ENCODE assay signal across 7 cellular contexts in genomic region chr12:34123092-34123491, GRCh38.
DNase-seq lines count a peak whose midpoint lies in the region; ATAC-seq and TF ChIP-seq lines count a peak whose summit lies in the region.
"Not testable (repeated sequence)": the region's sequence is repeated elsewhere in the genome, so short reads cannot be mapped to it uniquely, and the experiment has no call there.

No MANE protein-coding gene starts in this region.

- H4K20me1 ChIP-seq in SU-DHL-6 (ENCODE audit: low read depth, low read length) = not testable (repeated sequence)

- not testable (repeated sequence) for H3K27me3 Mint-ChIP-seq in osteocyte (ENCODE audit: unreplicated experiment)

- H3K9me2 ChIP-seq in SU-DHL-6 (replicated peaks; ENCODE audit: insufficient read depth, low read length) = not testable (repeated sequence)

- H3K4me1 Mint-ChIP-seq in osteocyte (ENCODE audit: unreplicated experiment) = not testable (repeated sequence)

- not testable (repeated sequence) for H3K27ac ChIP-seq in SU-DHL-6 (ENCODE audit: low read depth, low read length); adrenal gland

- not testable (repeated sequence) for H3K36me3 Mint-ChIP-seq in osteocyte (ENCODE audit: unreplicated experiment)

- H3K27ac Mint-ChIP-seq in osteocyte (ENCODE audit: unreplicated experiment) = not testable (repeated sequence)

- H3K4me2 ChIP-seq in SU-DHL-6 (ENCODE audit: low read depth, low read length, poor library complexity, severe bottlenecking) = not testable (repeated sequence)

- H3F3A ChIP-seq in SU-DHL-6 (ENCODE audit: insufficient read depth) = not testable (repeated sequence)

- H3K9me3 Mint-ChIP-seq in osteocyte (ENCODE audit: unreplicated experiment) = not testable (repeated sequence)

- TF ChIP-seq POLR2A in adrenal gland (IDR thresholded peaks at IDR 0.05) = not testable (repeated sequence)

- ATAC-seq in HG02678 (IDR thresholded peaks at IDR 0.05; ENCODE audit: unreplicated experiment) = peak; percentile 66

- H2AFZ ChIP-seq in SU-DHL-6 (ENCODE audit: low read depth, low read length, severe bottlenecking) = not testable (repeated sequence)

- H3K4me1 ChIP-seq in adrenal gland (replicated peaks in 1 of 2) = not testable (repeated sequence)

- 5 to 7% (median 6%) methylated on average over 6 of the region's 6 CpGs for WGBS in adrenal gland, 4 donors

- not testable (repeated sequence) for H3K9me3 ChIP-seq in SU-DHL-6 (ENCODE audit: insufficient read depth, low read length); adrenal gland (replicated peaks in 1 of 3)

- H3K4me3 ChIP-seq in SU-DHL-6 (ENCODE audit: insufficient read depth, low read length, poor library complexity, severe bottlenecking); adrenal gland: not testable (repeated sequence)

- TF ChIP-seq CTCF in GM10266 (IDR thresholded peaks at IDR 0.05; ENCODE audit: control insufficient read depth, insufficient read depth, low read depth, missing control alignments) = peak; percentile 83
- peak; percentile 77 for TF ChIP-seq CTCF in SU-DHL-6 (IDR thresholded peaks at IDR 0.05; ENCODE audit: insufficient read depth, low read length, poor library complexity, severe bottlenecking)
- TF ChIP-seq CTCF in adrenal gland (IDR thresholded peaks at IDR 0.05) = peak; percentile 76 to 94 (median 89)
- peak; percentile 76 for TF ChIP-seq CTCF in osteocyte (IDR thresholded peaks at IDR 0.05)

- not testable (repeated sequence) for H3K27me3 ChIP-seq in SU-DHL-6 (ENCODE audit: low read length); adrenal gland

- DNase-seq in GM10266 (ENCODE audit: extremely low spot score) (peak; percentile 63), NCI-H1417 (lab: John Stamatoyannopoulos, UW) (peak; percentile 53 to 84 (median 80)), adrenal gland (peak; percentile 20 to 76 (median 41)), globus pallidus (ENCODE audit: low spot score) (peak; percentile 52)
- DNase-seq in osteocyte (ENCODE audit: extremely low spot score, unreplicated experiment) = not testable (repeated sequence)

- not testable (repeated sequence) for H3K9ac ChIP-seq in SU-DHL-6 (ENCODE audit: low read length)

- H3K79me2 ChIP-seq in SU-DHL-6 (ENCODE audit: insufficient read depth, low read length) = not testable (repeated sequence)

- H3K36me3 ChIP-seq in SU-DHL-6 (ENCODE audit: low read length); adrenal gland (replicated peaks in 1 of 2): not testable (repeated sequence)

- intact Hi-C loops in adrenal gland (cut with DNase I) = loop anchor here in 1 of 2 donors (10.0 kb wide), 1 partner anchor 92 kb away; no protein-coding TSS in a partner anchor

- not testable (repeated sequence) for H3K4me3 Mint-ChIP-seq in osteocyte (ENCODE audit: unreplicated experiment)
